In genomic region chr13:110866491-110867170, GRCh38 we compare ENCODE assay signal across 21 cellular contexts. TPM values are rescaled to one million over a fixed set of nuclear protein-coding genes. Genes with fewer than 3 reads are reported as not detected.
A peak's percentile ranks its signal among the peaks of the same experiment; 100 is the strongest.
DNase-seq lines count a peak whose midpoint lies in the region; ATAC-seq, FAIRE-seq and TF ChIP-seq lines count a peak whose summit lies in the region.
"Had no signal": no experiment of that assay in that cellular context is flagged by ENCODE, and none has a peak within 500 bp of the region (broad histone marks: within the 10 kb centered on the region; RNA-seq: fewer than 3 reads in every experiment).

No MANE protein-coding gene starts in this region.

- H3K9ac ChIP-seq in HepG2 (ENCODE audit: insufficient read depth, low read depth, low read length) = no peak overlapping the region
- H3K9ac ChIP-seq: BLaER1 treated with 17β-estradiol and CSF1 and Interleukin-3, amounts not matched to agents 10 nM and 100 nM had no signal

- H3K27ac ChIP-seq in HepG2 (ENCODE audit: extremely low read length, insufficient read depth, low read length) (no peak overlapping the region), right lobe of liver (no peak overlapping the region)
- H3K27ac ChIP-seq: 22Rv1; BLaER1 treated with 17β-estradiol and CSF1 and Interleukin-3, amounts not matched to agents 10 nM and 100 nM had no signal

- BruUV-seq in HepG2 (replicated peaks; lab: Mats Ljungman, UMichigan) = no TSS peak

- no peak overlapping the region for H2AFZ ChIP-seq in HepG2 (ENCODE audit: low read length)
- H2AFZ ChIP-seq: GM23338 had no signal

- H3K27me3 ChIP-seq in HepG2 (ENCODE audit: control insufficient read depth in 1 of 2, insufficient read depth in 2 of 2, low read length in 2 of 2) = no peaks in the 10 kb centered on the region; a peak in 2 of 5 replicates
- H3K27me3 ChIP-seq in right lobe of liver = no peaks in the 10 kb centered on the region
- H3K27me3 ChIP-seq in bronchial epithelial cell (ENCODE audit: control insufficient read depth, insufficient read depth, low read length) = no peaks in the 10 kb centered on the region
- H3K27me3 ChIP-seq: BLaER1 treated with 17β-estradiol and CSF1 and Interleukin-3, amounts not matched to agents 10 nM and 100 nM had no signal

- peaks cover 42% of the 10 kb centered on the region for H3K4me1 ChIP-seq in HepG2 (ENCODE audit: insufficient read depth, low read length)
- H3K4me1 ChIP-seq in right lobe of liver = no peaks in the 10 kb centered on the region
- H3K4me1 ChIP-seq: BE2C, HAP-1 had no signal

- no peak for TF ChIP-seq POLR2A in HepG2 (IDR thresholded peaks at IDR 0.05; ENCODE audit: insufficient read depth in 1 of 2, low read depth in 2 of 2, low read length in 2 of 2)
- no peak for TF ChIP-seq POLR2A in right lobe of liver (IDR thresholded peaks at IDR 0.05)

- no peak for TF ChIP-seq EP300 in HepG2 (IDR thresholded peaks at IDR 0.05; ENCODE audit: low read depth in 2 of 2, low read length in 2 of 2)
- no peak for TF ChIP-seq EP300 in HepG2 (CRISPR knock-in tag; IDR thresholded peaks at IDR 0.05; ENCODE audit: borderline replicate concordance)

- WGBS in HepG2 (ENCODE audit: low lambda C conversion rate) = 44% methylated on average over 11 of the region's 11 CpGs
- WGBS in right lobe of liver (ENCODE audit: insufficient coverage, low coverage, low lambda C conversion rate, missing lambda C conversion rate) = 56% methylated on average over 7 of the region's 11 CpGs

- DNase-seq in HepG2 (ENCODE audit: low spot score) = no peak
- no peak for DNase-seq in right lobe of liver
- DNase-seq in bronchial epithelial cell (ENCODE audit: low read depth) = no peak
- DNase-seq in superior temporal gyrus (ENCODE audit: extremely low spot score) = peak; percentile 21
- no peak for DNase-seq in HK-2 (ENCODE audit: unreplicated experiment)
- DNase-seq: BE2C; CD4-positive, alpha-beta T cell; CD8-positive, alpha-beta memory T cell; DMS 273 treated with DMSO at 0.1 percent for 48 hours; DMS79; EL; GDM1 had no signal

- no peak for FAIRE-seq in HepG2 (lab: Jason Lieb, UNC)
- FAIRE-seq in bronchial epithelial cell (lab: Jason Lieb, UNC) = peak; percentile 72
- FAIRE-seq: A204.1, D721Med, GM12878, H54 had no signal

- TF ChIP-seq CTCF in HepG2 (CRISPR knock-in tag; IDR thresholded peaks at IDR 0.05) = no peak
- TF ChIP-seq CTCF in right lobe of liver (IDR thresholded peaks at IDR 0.05) = no peak
- TF ChIP-seq CTCF in bronchial epithelial cell (IDR thresholded peaks at IDR 0.05; ENCODE audit: insufficient read depth, low read length, severe bottlenecking) = no peak

- H3K4me2 ChIP-seq in HepG2 (ENCODE audit: low read depth, low read length) = no peak overlapping the region
- H3K4me2 ChIP-seq: BLaER1 treated with 17β-estradiol and CSF1 and Interleukin-3, amounts not matched to agents 10 nM and 100 nM; GM23338 had no signal

- H3K79me2 ChIP-seq in HepG2 (ENCODE audit: insufficient read depth, low read length) = no peaks in the 10 kb centered on the region

- in situ Hi-C loops in HepG2 (cut with HindIII; ENCODE audit: extremely low pct_ligation_motif_present, low pct_unique_long_range_greater_than_20kb) = no loop called here

- POLR2A ChIA-PET in HepG2 (lab: Yijun Ruan, JAX) = no interaction called here

- intact Hi-C loops in HepG2 (cut with micrococcal nuclease; ENCODE audit: unreplicated experiment) (no loop called here), right lobe of liver (cut with DNase I) (no loop called here)

- H4K20me1 ChIP-seq in HepG2 (ENCODE audit: insufficient read depth, low read length) = no peaks in the 10 kb centered on the region
- H4K20me1 ChIP-seq: BLaER1 treated with 17β-estradiol and CSF1 and Interleukin-3, amounts not matched to agents 10 nM and 100 nM had no signal

- H3K4me3 ChIP-seq in HepG2 (replicated peaks in 1 of 3; ENCODE audit: insufficient read depth in 1 of 3, low read depth in 2 of 3, low read length in 3 of 3) (no peak overlapping the region), right lobe of liver (no peak overlapping the region), bronchial epithelial cell (ENCODE audit: low read depth, low read length) (no peak overlapping the region)
- H3K4me3 ChIP-seq: BLaER1 treated with 17β-estradiol and CSF1 and Interleukin-3, amounts not matched to agents 10 nM and 100 nM; GM12878; GM23338; HAP-1 had no signal

- no peak for TF ChIP-seq RAD21 in HepG2 (CRISPR knock-in tag; IDR thresholded peaks at IDR 0.05)

- CTCF ChIA-PET in HepG2 (lab: Yijun Ruan, JAX; ENCODE audit: low intra/inter-chr PET ratio, low total read pairs) = no interaction called here

- H3K36me3 ChIP-seq in HepG2 (replicated peaks in 1 of 2; ENCODE audit: control insufficient read depth in 1 of 2, insufficient read depth in 2 of 2, low read length in 2 of 2) (no peaks in the 10 kb centered on the region), right lobe of liver (no peaks in the 10 kb centered on the region), bronchial epithelial cell (ENCODE audit: control insufficient read depth, insufficient read depth, low read length) (no peaks in the 10 kb centered on the region)
- H3K36me3 ChIP-seq: BE2C; BLaER1 treated with 17β-estradiol and CSF1 and Interleukin-3, amounts not matched to agents 10 nM and 100 nM; HAP-1 had no signal

- ATAC-seq in HepG2 = no peak
- no peak for ATAC-seq in right lobe of liver
- no peak for ATAC-seq in GM19395 (IDR thresholded peaks at IDR 0.05; ENCODE audit: unreplicated experiment)
- ATAC-seq: GM12878, GM23338 had no signal

- H3K9me3 ChIP-seq in HepG2 (ENCODE audit: low read length) = no peaks in the 10 kb centered on the region
- H3K9me3 ChIP-seq in right lobe of liver = no peaks in the 10 kb centered on the region
- H3K9me3 ChIP-seq: BE2C, HAP-1 had no signal

TF ChIP-seq in HepG2, 621 proteins besides CTCF, POLR2A, EP300 and RAD21:
- no peak for TF ChIP-seq NR2C2 (CRISPR knock-in tag; IDR thresholded peaks at IDR 0.05; ENCODE audit: borderline replicate concordance)
- peak; percentile 74 for TF ChIP-seq ZNF768 (CRISPR knock-in tag; IDR thresholded peaks at IDR 0.05)
- no peak for TF ChIP-seq GABPA (IDR thresholded peaks at IDR 0.05; ENCODE audit: low read depth, low read length)
- no peak for TF ChIP-seq GABPA (CRISPR knock-in tag; IDR thresholded peaks at IDR 0.05; ENCODE audit: low read depth)

RNA-seq across cellular contexts. Expression of gene ANKRD10, which starts 48.2 kb away (rescaled TPM):
- 59.6 and 108 TPM in 2 replicates for total RNA-seq in HepG2 (2016; rRNA removed; fragmentation: Illumina TruSeq; extraction: Trizol)
- total RNA-seq in HepG2 (2016; cell fraction: cytosol; rRNA removed; fragmentation: Illumina TruSeq; extraction: Trizol; ENCODE audit: low read depth) = 10.2 and 11.9 TPM in 2 replicates
- 59.3 and 98.0 TPM in 2 replicates for total RNA-seq in HepG2 (2016; cell fraction: insoluble cytoplasmic fraction; rRNA removed; fragmentation: Illumina TruSeq; extraction: Trizol)
- 24.2 and 38.1 TPM in 2 replicates for total RNA-seq in HepG2 (2016; cell fraction: membrane; rRNA removed; fragmentation: Illumina TruSeq; extraction: Trizol)
- 241 and 262 TPM in 2 replicates for total RNA-seq in HepG2 (2016; cell fraction: nucleus; rRNA removed; fragmentation: Illumina TruSeq; extraction: Trizol)
- 102 and 115 TPM in 2 replicates for polyA plus RNA-seq in HepG2 (2011; rRNA removed)
- 39.3 and 39.6 TPM in 2 replicates for polyA plus RNA-seq in HepG2 (2011; cell fraction: cytosol; rRNA removed)
- polyA plus RNA-seq in HepG2 (2011; cell fraction: nucleus; rRNA removed) = 243 and 276 TPM in 2 replicates
- polyA plus RNA-seq in HepG2 (2012) = 63.9 and 67.7 TPM in 2 replicates
- polyA plus RNA-seq in HepG2 (2016; cell fraction: cytosol; fragmentation: Illumina TruSeq; extraction: Trizol; ENCODE audit: low read depth) = 5.5 and 5.7 TPM in 2 replicates
- 41.1 and 41.5 TPM in 2 replicates for polyA plus RNA-seq in HepG2 (2016; cell fraction: insoluble cytoplasmic fraction; fragmentation: Illumina TruSeq; extraction: Trizol; ENCODE audit: low read depth)
- polyA plus RNA-seq in HepG2 (2016; cell fraction: membrane; fragmentation: Illumina TruSeq; extraction: Trizol; ENCODE audit: low read depth) = 14.4 and 23.2 TPM in 2 replicates
- 283 and 324 TPM in 2 replicates for polyA plus RNA-seq in HepG2 (2016; cell fraction: nucleus; fragmentation: Illumina TruSeq; extraction: Trizol; ENCODE audit: insufficient read depth, low read depth)
- polyA minus RNA-seq in HepG2 (2011; rRNA and poly(A)+ RNA removed; ENCODE audit: low replicate concordance) = 88.1 and 160 TPM in 2 replicates
- polyA minus RNA-seq in HepG2 (2011; cell fraction: cytosol; rRNA and poly(A)+ RNA removed) = 46.2 and 49.6 TPM in 2 replicates
- polyA minus RNA-seq in HepG2 (2011; cell fraction: nucleus; rRNA and poly(A)+ RNA removed) = 521 and 529 TPM in 2 replicates
- 10 to 100 TPM; 40.4 to 56.2 (median 44.3) TPM for total RNA-seq in right lobe of liver
- 17.2 and 26.9 TPM in 2 replicates for total RNA-seq in bronchial epithelial cell
